ENCODE assay signal across 8 cellular contexts in genomic region chr5:134174841-134175839, GRCh38. TPM values are rescaled to one million over a fixed set of nuclear protein-coding genes. Genes with fewer than 3 reads are reported as not detected.
A peak's percentile ranks its signal among the peaks of the same experiment; 100 is the strongest.
DNase-seq lines count a peak whose midpoint lies in the region; ATAC-seq and TF ChIP-seq lines count a peak whose summit lies in the region.

No MANE protein-coding gene starts in this region.

- peak overlapping the region; percentile 95 for H3K4me2 ChIP-seq in fibroblast of lung (ENCODE audit: extremely low read depth, insufficient read depth, low read length)

- H3K27ac ChIP-seq in fibroblast of lung (ENCODE audit: insufficient read depth, low read length), result peak overlapping the region; percentile 96

- H3K4me1 Mint-ChIP-seq in T-cell, result peaks cover 51 to 61% (median 51%) of the 10 kb centered on the region in 3 donors

- no peaks in the 10 kb centered on the region for H3K27me3 ChIP-seq in fibroblast of lung (ENCODE audit: control insufficient read depth, insufficient read depth, low read length)

- H3K4me1 ChIP-seq in fibroblast of lung (ENCODE audit: control insufficient read depth, extremely low read depth, insufficient read depth, low read length), result peaks cover 7% of the 10 kb centered on the region

- H3K4me3 ChIP-seq in AG09309 (ENCODE audit: control insufficient read depth, low read depth, low read length) (peak overlapping the region; percentile 88), fibroblast of lung (replicated peaks in 1 of 4; ENCODE audit: control extremely low read depth in 1 of 4, insufficient read depth in 1 of 4, low read depth in 3 of 4, low read length in 4 of 4) (peak overlapping the region; percentile 79 to 100 (median 95))

- POLR2A ChIA-PET in T-cell (lab: Charles Lee), result interaction anchor here (0.6 to 2.8 kb wide), 7 partner anchors 19 to 419 kb away, joined by 3 to 32 read pairs (median 4); partner anchors contain the start of gene PPP2CA (in 1 of the 2)

- no peak for TF ChIP-seq CTCF in AG09309 (IDR thresholded peaks at IDR 0.05; ENCODE audit: control insufficient read depth, insufficient read depth, low read depth, low read length, missing control alignments)
- TF ChIP-seq CTCF in fibroblast of lung (conservative IDR thresholded peaks at IDR 0.05 in 1 of 2, IDR thresholded peaks at IDR 0.05 in 1 of 2; ENCODE audit: low read depth in 1 of 2, low read length in 2 of 2), result no peak

- H2AFZ ChIP-seq in fibroblast of lung (ENCODE audit: low read length), result no peak overlapping the region

- peaks cover 27% of the 10 kb centered on the region for H3K36me3 Mint-ChIP-seq in T-cell

- no peaks in the 10 kb centered on the region for H3K27me3 Mint-ChIP-seq in T-cell

- peaks cover 63% of the 10 kb centered on the region for H3K79me2 ChIP-seq in fibroblast of lung (ENCODE audit: control insufficient read depth, insufficient read depth, low read length)

- peak overlapping the region; percentile 98 for H3K9ac ChIP-seq in fibroblast of lung (ENCODE audit: insufficient read depth, low read length)

- CTCF ChIA-PET in T-cell (lab: Charles Lee), result interaction anchor here in 1 of 2 donors (1.0 kb wide), 1 partner anchor 135 kb away, joined by 3 read pairs; no protein-coding TSS in a partner anchor

- peak overlapping the region; percentile 34 to 36 for H3K27ac Mint-ChIP-seq in T-cell

- no peak for DNase-seq in AG09309 (ENCODE audit: low read depth)
- peak; percentile 67 for DNase-seq in HCEC 1CT
- DNase-seq in T-cell, result no peak
- peak; percentile 63 to 66 for DNase-seq in fibroblast of lung (ENCODE audit: low read depth in 2 of 2)
- peak; percentile 54 for DNase-seq in renal cortical epithelial cell (ENCODE audit: low read depth)
- DNase-seq in NCI-H1048 (lab: John Stamatoyannopoulos, UW), result no peak
- DNase-seq in NCI-H2081 treated with DMSO at 0.1 percent for 48 hours (lab: John Stamatoyannopoulos, UW), result no peak

- H3K9me3 ChIP-seq in fibroblast of lung (ENCODE audit: control insufficient read depth, insufficient read depth, low read depth, low read length), result no peaks in the 10 kb centered on the region

- peaks cover 6% of the 10 kb centered on the region for H4K20me1 ChIP-seq in fibroblast of lung (ENCODE audit: control insufficient read depth, extremely low read depth, insufficient read depth, low read length)

- no peak for ATAC-seq in T-cell (replicated peaks in 1 of 4)
- ATAC-seq in GM19324 (IDR thresholded peaks at IDR 0.05; ENCODE audit: low FRiP score, unreplicated experiment), result no peak

- peaks cover 8% of the 10 kb centered on the region for H3K36me3 ChIP-seq in fibroblast of lung (ENCODE audit: control insufficient read depth, insufficient read depth, low read length)

- H3K4me3 Mint-ChIP-seq in T-cell, result peak overlapping the region; percentile 95 to 97 (median 96)

- H3K9me3 Mint-ChIP-seq in T-cell, result no peaks in the 10 kb centered on the region

RNA-seq across cellular contexts. Expression of gene SKP1, which starts 1.6 kb away (rescaled TPM):
- total RNA-seq in T-cell, result 100 to 1,000 TPM; 178 to 314 (median 203) TPM
- 182 and 259 TPM in 2 replicates for total RNA-seq in fibroblast of lung
- 875 and 985 TPM in 2 replicates for polyA plus RNA-seq in fibroblast of lung
- 694 and 744 TPM in 2 replicates for polyA plus RNA-seq in fibroblast of lung (2012)
- 22.1 and 25.7 TPM in 2 replicates for polyA minus RNA-seq in fibroblast of lung (ENCODE audit: low replicate concordance)
- total RNA-seq in renal cortical epithelial cell, result 254 and 668 TPM in 2 replicates

RNA-seq across cellular contexts. Expression of gene PPP2CA, which starts 50.7 kb away (rescaled TPM):
- 100 to 1,000 TPM in 3 of 5 donors, 10 to 100 TPM in 2; 87.1 to 168 (median 104) TPM for total RNA-seq in T-cell
- 46.2 and 58.6 TPM in 2 replicates for total RNA-seq in fibroblast of lung
- polyA plus RNA-seq in fibroblast of lung, result 191 and 220 TPM in 2 replicates
- 151 and 193 TPM in 2 replicates for polyA plus RNA-seq in fibroblast of lung (2012)
- polyA minus RNA-seq in fibroblast of lung (ENCODE audit: low replicate concordance), result 27.8 and 48.6 TPM in 2 replicates
- total RNA-seq in renal cortical epithelial cell, result 91.2 and 183 TPM in 2 replicates

Comparison
In these comparisons a context has a peak if more than half of its experiments do, and no peak if none do; other contexts are left out.
1. DNase-seq: peak in HCEC 1CT (single experiment), fibroblast of lung (2 of 2) and renal cortical epithelial cell (single experiment); none in AG09309 (single experiment), T-cell (0 of 34), NCI-H1048 (single experiment) and NCI-H2081 treated with DMSO at 0.1 percent for 48 hours (single experiment).